1 cellular context compared by ENCODE assay signal in genomic region chr10:110649652-110650264, GRCh38.
TF ChIP-seq lines count a peak whose summit lies in the region.

No MANE protein-coding gene starts in this region.

TF ChIP-seq in K562, 482 proteins besides CTCF, POLR2A, EP300 and RAD21 (continued from another document):
- TF ChIP-seq ZBTB26 (CRISPR knock-in tag; IDR thresholded peaks at IDR 0.05) (no peak), ZMIZ1 (IDR thresholded peaks at IDR 0.05; ENCODE audit: low read depth in 2 of 2, low read length in 2 of 2) (no peak), ILK (tag; IDR thresholded peaks at IDR 0.05; ENCODE audit: borderline replicate concordance, low read depth) (no peak), FOXA1 (IDR thresholded peaks at IDR 0.05; ENCODE audit: borderline replicate concordance) (no peak), NR2C2 (CRISPR knock-in tag; IDR thresholded peaks at IDR 0.05) (no peak), NR2C2 (tag; IDR thresholded peaks at IDR 0.05) (0 out of 2 replicates have a peak, but pooled peaks have one; percentile 23), SREBF2 (CRISPR knock-in tag; IDR thresholded peaks at IDR 0.05) (no peak), SREBF1 (IDR thresholded peaks at IDR 0.05; ENCODE audit: borderline replicate concordance, low read depth, low read length) (no peak), CBFA2T3 (IDR thresholded peaks at IDR 0.05) (peak; percentile 33), TGIF2 (CRISPR knock-in tag; IDR thresholded peaks at IDR 0.05) (no peak), ZBTB12 (CRISPR knock-in tag; IDR thresholded peaks at IDR 0.05) (no peak), ARID1B (IDR thresholded peaks at IDR 0.05) (peak; percentile 19; the same call in 1 of the 2 replicates), HDAC2 (IDR thresholded peaks at IDR 0.05) (no peak), CAMTA2 (CRISPR knock-in tag; conservative IDR thresholded peaks at IDR 0.05) (no peak), CTBP1 (IDR thresholded peaks at IDR 0.05; ENCODE audit: borderline replicate concordance) (no peak), ZNF12 (CRISPR knock-in tag; IDR thresholded peaks at IDR 0.05) (no peak), KAT7 (CRISPR knock-in tag; IDR thresholded peaks at IDR 0.05; ENCODE audit: borderline replicate concordance) (no peak), CBX2 (IDR thresholded peaks at IDR 0.05; ENCODE audit: insufficient read depth, low read length, poor library complexity, severe bottlenecking) (no peak), DNMT1 (IDR thresholded peaks at IDR 0.05) (no peak), MTA3 (IDR thresholded peaks at IDR 0.05; ENCODE audit: borderline replicate concordance) (no peak), POLR3G (IDR thresholded peaks at IDR 0.05; ENCODE audit: extremely low read depth, insufficient read length, insufficient replicate concordance) (no peak), GABPA (tag; conservative IDR thresholded peaks at IDR 0.05; ENCODE audit: low read depth) (peak; percentile 23; the same call in 1 of the 2 replicates), RCOR1 (IDR thresholded peaks at IDR 0.05; ENCODE audit: borderline replicate concordance in 1 of 2, low read depth in 2 of 2, low read length in 2 of 2) (no peak), JUNB (CRISPR knock-in tag; conservative IDR thresholded peaks at IDR 0.05) (no peak)
